8 cellular contexts compared by ENCODE assay signal in genomic region chr11:235998-236773, GRCh38. TPM values are rescaled to one million over a fixed set of nuclear protein-coding genes. Genes with fewer than 3 reads are reported as not detected.
DNase-seq lines count a peak whose midpoint lies in the region; ATAC-seq and TF ChIP-seq lines count a peak whose summit lies in the region.

Gene SIRT3 (minus strand): TSS chr11:236342. CDS start chr11:236328, 14 bp downstream.

- in situ Hi-C loops in KBM-7 (cut with MboI; ENCODE audit: low pct_unique_long_range_greater_than_20kb, low sequenced_read_pairs): no loop called here

- POLR2A ChIA-PET in naive thymus-derived CD8-positive, alpha-beta T cell (lab: Charles Lee): interaction anchor here (1.2 to 6.3 kb wide), 10 partner anchors 10 to 171 kb away, joined by 3 to 76 read pairs (median 7); partner anchors contain the start of genes BET1L, NLRP6, PGGHG and RIC8A

- H3K4me1 Mint-ChIP-seq in naive thymus-derived CD8-positive, alpha-beta T cell: peaks cover 14 to 52% (median 41%) of the 10 kb centered on the region in 4 donors

- H3K4me3 Mint-ChIP-seq in naive thymus-derived CD8-positive, alpha-beta T cell: peak within 1 kb of the TSS; percentile 93 to 99 (median 98)

- ATAC-seq in GM21717 (IDR thresholded peaks at IDR 0.05; ENCODE audit: unreplicated experiment): peak; percentile 66
- peak; percentile 85 to 87 for ATAC-seq in naive thymus-derived CD8-positive, alpha-beta T cell

- TF ChIP-seq CTCF in fibroblast of mammary gland (conservative IDR thresholded peaks at IDR 0.05; ENCODE audit: control insufficient read depth, insufficient read depth, low read depth, low read length): no peak

- H3K36me3 Mint-ChIP-seq in naive thymus-derived CD8-positive, alpha-beta T cell: peaks cover 4 to 31% (median 5%) of the 10 kb centered on the region in 3 donors

- H3K9me3 Mint-ChIP-seq in naive thymus-derived CD8-positive, alpha-beta T cell: no peaks in the 10 kb centered on the region

- H3K27ac Mint-ChIP-seq in naive thymus-derived CD8-positive, alpha-beta T cell: peak within 1 kb of the TSS; percentile 89 to 100 (median 100)

- peak within 1 kb of the TSS; percentile 90 for H3K4me3 ChIP-seq in fibroblast of mammary gland (ENCODE audit: control insufficient read depth, low read depth, low read length)

- DNase-seq in DMS79 treated with DMSO at 0.1 percent for 48 hours (lab: John Stamatoyannopoulos, UW) (peak; percentile 29), KBM-7 (peak; percentile 69), RPMI8226 (peak; percentile 88), fibroblast of mammary gland (ENCODE audit: low read depth) (peak; percentile 73)
- peak; percentile 65 to 74 for DNase-seq in activated T-helper 1 cell treated with anti-CD3 and anti-CD28 coated beads, Interleukin-2, amount 50 U/mL, for 16 hours (ENCODE audit: low read depth in 1 of 2, low spot score in 1 of 2)
- DNase-seq in naive thymus-derived CD8-positive, alpha-beta T cell: peak; percentile 82 to 92 (median 87)
- DNase-seq in stimulated activated naive CD4-positive, alpha-beta T cell (lab: John Stamatoyannopoulos, UW): peak; percentile 79 to 92 (median 87)

- no peaks in the 10 kb centered on the region for H3K27me3 Mint-ChIP-seq in naive thymus-derived CD8-positive, alpha-beta T cell

RNA-seq across cellular contexts. Expression of gene SIRT3, which starts in this region (rescaled TPM):
- 10 to 100 TPM; 33.6 to 33.7 TPM for total RNA-seq in naive thymus-derived CD8-positive, alpha-beta T cell
- 10 to 100 TPM in 2 of 3 donors, 1 to 10 TPM in 1; 6.5 to 14.6 (median 10.9) TPM for polyA plus RNA-seq in naive thymus-derived CD8-positive, alpha-beta T cell

Comparison
In these comparisons a context has a peak if more than half of its experiments do, and no peak if none do; other contexts are left out.
1. Peak in every context shown above with its lines: DNase-seq, ATAC-seq and H3K4me3 ChIP-seq.
2. DNase-seq: peak in every context shown above with its lines; median percentile 88 in RPMI8226; 87 in naive thymus-derived CD8-positive, alpha-beta T cell; 87 in stimulated activated naive CD4-positive, alpha-beta T cell; 73 in fibroblast of mammary gland; 70 in activated T-helper 1 cell treated with anti-CD3 and anti-CD28 coated beads, Interleukin-2, amount 50 U/mL, for 16 hours; 69 in KBM-7; 29 in DMS79 treated with DMSO at 0.1 percent for 48 hours.